ENCODE assay signal across 8 cellular contexts in the genomic region with DNA sequence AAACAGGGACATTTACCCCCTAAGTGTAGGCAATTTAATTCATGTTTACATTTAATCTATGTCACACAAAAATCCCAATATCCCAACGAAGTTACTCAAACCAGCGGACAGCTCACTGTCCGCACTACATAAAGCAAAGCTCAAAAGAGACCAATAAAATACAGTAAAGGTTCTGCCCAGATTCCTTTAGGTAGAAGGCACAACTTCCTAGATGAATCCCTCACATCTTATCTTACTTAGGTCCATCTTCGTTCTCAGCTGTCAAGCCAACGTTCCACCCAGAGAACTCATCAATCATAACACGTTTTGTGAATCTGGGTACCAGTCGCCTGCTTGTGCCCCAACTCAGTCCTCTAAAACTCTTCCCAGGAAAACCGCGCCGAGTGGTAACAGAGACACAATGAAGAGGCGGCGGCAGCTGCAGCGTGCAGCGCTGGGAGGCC. TPM values are rescaled to one million over a fixed set of nuclear protein-coding genes. Genes with fewer than 3 reads are reported as not detected.
A peak's percentile ranks its signal among the peaks of the same experiment; 100 is the strongest.
DNase-seq lines count a peak whose midpoint lies in the region; ATAC-seq and TF ChIP-seq lines count a peak whose summit lies in the region.

No MANE protein-coding gene starts in this region.

- no peak overlapping the region for H3K27ac ChIP-seq in trophoblast cell (ENCODE audit: low read depth, low read length)

- H3K4me3 ChIP-seq in GM08714 (ENCODE audit: low read length) (peak overlapping the region; percentile 99), epithelial cell of proximal tubule (ENCODE audit: low read depth, low read length) (peak overlapping the region; percentile 81), trophoblast cell (ENCODE audit: low read depth, low read length) (peak overlapping the region; percentile 97)

- H2BK120ac ChIP-seq in trophoblast cell (ENCODE audit: insufficient read depth, low read length, poor library complexity): no peak overlapping the region

- H2AFZ ChIP-seq in trophoblast cell (ENCODE audit: insufficient read depth, low read length, poor library complexity): no peak overlapping the region

- no CpG with 5 or more reads among the region's 14 CpGs for WGBS in trophoblast cell (ENCODE audit: extremely low coverage, insufficient coverage, insufficient read length)

- DNase-seq in epithelial cell of proximal tubule (ENCODE audit: low read depth) (no peak), trophoblast cell (no peak)

- H3K27me3 ChIP-seq in trophoblast cell (ENCODE audit: insufficient read depth, low read length): no peaks in the 10 kb centered on the region

- no peak overlapping the region for H3K18ac ChIP-seq in trophoblast cell (ENCODE audit: low read length)

- H3K4ac ChIP-seq in trophoblast cell (ENCODE audit: low read depth, low read length): peak overlapping the region; percentile 87

- H4K12ac ChIP-seq in trophoblast cell (ENCODE audit: low read depth, low read length): no peak overlapping the region

- H3K79me1 ChIP-seq in trophoblast cell (ENCODE audit: low read length): peaks cover 16% of the 10 kb centered on the region

- peak overlapping the region; percentile 9 for H3K9ac ChIP-seq in trophoblast cell (ENCODE audit: low read length)

- no peak overlapping the region for H2BK12ac ChIP-seq in trophoblast cell (ENCODE audit: low read length)

- peaks cover 6 to 8% of the 10 kb centered on the region in 2 experiments for H3K36me3 ChIP-seq in trophoblast cell (ENCODE audit: control insufficient read depth in 1 of 2, insufficient read depth in 2 of 2, low read length in 2 of 2)

- no peak overlapping the region for H2AK5ac ChIP-seq in trophoblast cell (ENCODE audit: low read length)

- no peak overlapping the region for H3K23ac ChIP-seq in trophoblast cell (ENCODE audit: low read length)

- H4K8ac ChIP-seq in trophoblast cell (ENCODE audit: low read depth, low read length): no peak overlapping the region

- H3K14ac ChIP-seq in trophoblast cell (ENCODE audit: low read length): no peak overlapping the region

- H2BK5ac ChIP-seq in trophoblast cell (ENCODE audit: low read depth, low read length, poor library complexity): no peak overlapping the region

- no peaks in the 10 kb centered on the region for H3K9me3 ChIP-seq in trophoblast cell (ENCODE audit: insufficient read depth, low read depth, low read length)

- peak overlapping the region; percentile 61 for H3K4me2 ChIP-seq in trophoblast cell (ENCODE audit: low read length)

- peaks cover 0 to 3% of the 10 kb centered on the region in 2 experiments for H3K4me1 ChIP-seq in trophoblast cell (ENCODE audit: control insufficient read depth in 1 of 2, insufficient read depth in 2 of 2, low read length in 2 of 2)

- no peak for ATAC-seq in GM19455 (IDR thresholded peaks at IDR 0.05; ENCODE audit: unreplicated experiment)
- ATAC-seq in esophagus mucosa: no peak
- ATAC-seq in GM21737 (IDR thresholded peaks at IDR 0.05; ENCODE audit: unreplicated experiment): no peak
- ATAC-seq in GM21390 (IDR thresholded peaks at IDR 0.05; ENCODE audit: unreplicated experiment): no peak

- no peak overlapping the region for H4K91ac ChIP-seq in trophoblast cell (ENCODE audit: low read depth, low read length)

- peaks cover 22% of the 10 kb centered on the region for H3K79me2 ChIP-seq in trophoblast cell (ENCODE audit: control insufficient read depth, insufficient read depth, low read length, poor library complexity)

- no peak for TF ChIP-seq CTCF in epithelial cell of proximal tubule (conservative IDR thresholded peaks at IDR 0.05; ENCODE audit: low read depth, low read length)

TF ChIP-seq in PFSK-1, 5 proteins besides CTCF, POLR2A, EP300 and RAD21:
- TF ChIP-seq POLR2AphosphoS5 (IDR thresholded peaks at IDR 0.05; ENCODE audit: low read depth, low read length) (no peak), FOXP2 (optimal IDR thresholded peaks at IDR 0.05; ENCODE audit: borderline replicate concordance, extremely low read depth, extremely low read length, insufficient read depth) (no peak), TAF1 (IDR thresholded peaks at IDR 0.05; ENCODE audit: borderline replicate concordance, insufficient read depth, low read length) (no peak), SIN3A (IDR thresholded peaks at IDR 0.05; ENCODE audit: borderline replicate concordance, insufficient read depth, low read length) (peak; percentile 84; the same call in 1 of the 2 replicates)
- TF ChIP-seq, protein P1, sequence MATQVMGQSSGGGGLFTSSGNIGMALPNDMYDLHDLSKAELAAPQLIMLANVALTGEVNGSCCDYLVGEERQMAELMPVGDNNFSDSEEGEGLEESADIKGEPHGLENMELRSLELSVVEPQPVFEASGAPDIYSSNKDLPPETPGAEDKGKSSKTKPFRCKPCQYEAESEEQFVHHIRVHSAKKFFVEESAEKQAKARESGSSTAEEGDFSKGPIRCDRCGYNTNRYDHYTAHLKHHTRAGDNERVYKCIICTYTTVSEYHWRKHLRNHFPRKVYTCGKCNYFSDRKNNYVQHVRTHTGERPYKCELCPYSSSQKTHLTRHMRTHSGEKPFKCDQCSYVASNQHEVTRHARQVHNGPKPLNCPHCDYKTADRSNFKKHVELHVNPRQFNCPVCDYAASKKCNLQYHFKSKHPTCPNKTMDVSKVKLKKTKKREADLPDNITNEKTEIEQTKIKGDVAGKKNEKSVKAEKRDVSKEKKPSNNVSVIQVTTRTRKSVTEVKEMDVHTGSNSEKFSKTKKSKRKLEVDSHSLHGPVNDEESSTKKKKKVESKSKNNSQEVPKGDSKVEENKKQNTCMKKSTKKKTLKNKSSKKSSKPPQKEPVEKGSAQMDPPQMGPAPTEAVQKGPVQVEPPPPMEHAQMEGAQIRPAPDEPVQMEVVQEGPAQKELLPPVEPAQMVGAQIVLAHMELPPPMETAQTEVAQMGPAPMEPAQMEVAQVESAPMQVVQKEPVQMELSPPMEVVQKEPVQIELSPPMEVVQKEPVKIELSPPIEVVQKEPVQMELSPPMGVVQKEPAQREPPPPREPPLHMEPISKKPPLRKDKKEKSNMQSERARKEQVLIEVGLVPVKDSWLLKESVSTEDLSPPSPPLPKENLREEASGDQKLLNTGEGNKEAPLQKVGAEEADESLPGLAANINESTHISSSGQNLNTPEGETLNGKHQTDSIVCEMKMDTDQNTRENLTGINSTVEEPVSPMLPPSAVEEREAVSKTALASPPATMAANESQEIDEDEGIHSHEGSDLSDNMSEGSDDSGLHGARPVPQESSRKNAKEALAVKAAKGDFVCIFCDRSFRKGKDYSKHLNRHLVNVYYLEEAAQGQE (IDR thresholded peaks at IDR 0.05; ENCODE audit: insufficient read depth in 1 of 2, low read depth in 2 of 2, low read length in 2 of 2): no peak

RNA-seq across cellular contexts. Expression of a gene that starts 1.7 kb away (rescaled TPM):
- 154 TPM for polyA plus RNA-seq in PFSK-1 (2012; ENCODE audit: insufficient read length, low read depth)
- total RNA-seq in epithelial cell of proximal tubule (248 and 283 TPM in 2 replicates), esophagus mucosa (111 TPM)
- polyA plus RNA-seq in trophoblast cell (2013): 325 and 327 TPM in 2 replicates

RNA-seq across cellular contexts. Expression of a gene that starts 1.8 kb away (rescaled TPM):
- 44.8 TPM for polyA plus RNA-seq in PFSK-1 (2012; ENCODE audit: insufficient read length, low read depth)
- total RNA-seq in epithelial cell of proximal tubule: 53.5 and 61.1 TPM in 2 replicates
- 23.2 and 23.9 TPM in 2 replicates for polyA plus RNA-seq in trophoblast cell (2013)
- 22.4 TPM for total RNA-seq in esophagus mucosa

RNA-seq across cellular contexts. Expression of a gene that starts 54.8 kb away (rescaled TPM):
- 441 TPM for polyA plus RNA-seq in PFSK-1 (2012; ENCODE audit: insufficient read length, low read depth)
- total RNA-seq in epithelial cell of proximal tubule: 83.0 and 96.6 TPM in 2 replicates
- 305 and 316 TPM in 2 replicates for polyA plus RNA-seq in trophoblast cell (2013)
- total RNA-seq in esophagus mucosa: 122 TPM
